Comparison of ENCODE assay signal across 1 cellular context in genomic region chr3:46935168-46935858, GRCh38.
TF ChIP-seq lines count a peak whose summit lies in the region.

No MANE protein-coding gene starts in this region.

TF ChIP-seq in K562, 482 proteins besides CTCF, POLR2A, EP300 and RAD21 (continued from another document and continues in another):
- TF ChIP-seq E2F1 (CRISPR knock-in tag; IDR thresholded peaks at IDR 0.05) (no peak), NFRKB (IDR thresholded peaks at IDR 0.05; ENCODE audit: low read depth) (no peak), GTF2F1 (IDR thresholded peaks at IDR 0.05; ENCODE audit: low read depth, low read length) (no peak), TCF3 (CRISPR knock-in tag; IDR thresholded peaks at IDR 0.05) (peak; percentile 83), ZBTB2 (IDR thresholded peaks at IDR 0.05) (peak; percentile 73; the same call in 1 of the 2 replicates), ETV6 (IDR thresholded peaks at IDR 0.05; ENCODE audit: borderline replicate concordance in 1 of 2, low read depth in 2 of 2, low read length in 1 of 2) (no peak), ETV6 (CRISPR knock-in tag; IDR thresholded peaks at IDR 0.05; ENCODE audit: borderline replicate concordance) (no peak), SMAD3 (CRISPR knock-in tag; conservative IDR thresholded peaks at IDR 0.05) (no peak), E2F4 (CRISPR knock-in tag; IDR thresholded peaks at IDR 0.05; ENCODE audit: low read depth) (no peak), GATAD2A (IDR thresholded peaks at IDR 0.05) (peak; percentile 95), CHD4 (IDR thresholded peaks at IDR 0.05; ENCODE audit: insufficient read depth, insufficient replicate concordance, low read depth, low read length, poor library complexity, severe bottlenecking) (no peak), ARID4B (CRISPR knock-in tag; IDR thresholded peaks at IDR 0.05) (no peak), BRD4 (IDR thresholded peaks at IDR 0.05) (no peak), PBX2 (CRISPR knock-in tag; IDR thresholded peaks at IDR 0.05; ENCODE audit: low read depth) (no peak), PBX2 (tag; conservative IDR thresholded peaks at IDR 0.05; ENCODE audit: low read depth) (no peak), ZZZ3 (IDR thresholded peaks at IDR 0.05) (no peak), MGA (IDR thresholded peaks at IDR 0.05) (no peak), ZNF830 (CRISPR knock-in tag; IDR thresholded peaks at IDR 0.05) (no peak), ZNF780A (CRISPR knock-in tag; IDR thresholded peaks at IDR 0.05) (no peak), U2AF2 (optimal IDR thresholded peaks at IDR 0.05; ENCODE audit: low read depth, low read length) (no peak), CHD2 (IDR thresholded peaks at IDR 0.05; ENCODE audit: low read depth, low read length) (0 out of 2 replicates have a peak, but pooled peaks have one; percentile 44), ZBTB43 (CRISPR knock-in tag; IDR thresholded peaks at IDR 0.05) (no peak), NCOR1 (IDR thresholded peaks at IDR 0.05) (peak; percentile 66), ZNF76 (CRISPR knock-in tag; IDR thresholded peaks at IDR 0.05; ENCODE audit: borderline replicate concordance) (no peak), HMGXB4 (CRISPR knock-in tag; IDR thresholded peaks at IDR 0.05) (no peak), MCM2 (IDR thresholded peaks at IDR 0.05; ENCODE audit: low read depth) (no peak), ZEB2 (IDR thresholded peaks at IDR 0.05) (no peak), PRMT5 (CRISPR knock-in tag; IDR thresholded peaks at IDR 0.05) (no peak), BHLHE40 (IDR thresholded peaks at IDR 0.05; ENCODE audit: low read length) (peak; percentile 50; the same call in 1 of the 2 replicates), C11orf30 (IDR thresholded peaks at IDR 0.05; ENCODE audit: low read depth) (no peak), SLC30A9 (CRISPR knock-in tag; IDR thresholded peaks at IDR 0.05) (no peak)
